ENCODE assay signal across 8 cellular contexts in genomic region chr5:143016777-143017374, GRCh38.
A peak's percentile ranks its signal among the peaks of the same experiment; 100 is the strongest.
DNase-seq lines count a peak whose midpoint lies in the region; ATAC-seq and TF ChIP-seq lines count a peak whose summit lies in the region.

No MANE protein-coding gene starts in this region.

- H3K36me3 Mint-ChIP-seq in activated naive CD4-positive, alpha-beta T cell treated with anti-CD3 and anti-CD28 coated beads for 36 hours (ENCODE audit: low read depth): peaks cover 22% of the 10 kb centered on the region
- peaks cover 4% of the 10 kb centered on the region for H3K36me3 Mint-ChIP-seq in type B pancreatic cell

- H3K4me3 ChIP-seq in left ventricle myocardium inferior: no peak overlapping the region

- intact Hi-C loops in left ventricle myocardium inferior (cut with micrococcal nuclease) (loop anchor here (10.0 kb wide), 1 partner anchor 808 kb away; no protein-coding TSS in a partner anchor), Right ventricle myocardium inferior (cut with DNase I) (no loop called here)
- intact Hi-C loops in activated naive CD4-positive, alpha-beta T cell treated with anti-CD3 and anti-CD28 coated beads for 36 hours (cut with micrococcal nuclease): loop anchor here (5.0 kb wide), 2 partner anchors 430 to 1125 kb away; no protein-coding TSS in a partner anchor

- H3K27ac Mint-ChIP-seq in activated naive CD4-positive, alpha-beta T cell treated with anti-CD3 and anti-CD28 coated beads for 36 hours: no peak overlapping the region
- no peak overlapping the region for H3K27ac Mint-ChIP-seq in type B pancreatic cell

- H3K36me3 ChIP-seq in left ventricle myocardium inferior: peaks cover 8% of the 10 kb centered on the region

- peak; percentile 52 for TF ChIP-seq CTCF in left ventricle myocardium inferior (IDR thresholded peaks at IDR 0.05; ENCODE audit: borderline replicate concordance)
- peak; percentile 65 for TF ChIP-seq CTCF in type B pancreatic cell (conservative IDR thresholded peaks at IDR 0.05)

- no peaks in the 10 kb centered on the region for H3K27me3 ChIP-seq in left ventricle myocardium inferior (ENCODE audit: low read depth)

- H3K4me1 Mint-ChIP-seq in activated naive CD4-positive, alpha-beta T cell treated with anti-CD3 and anti-CD28 coated beads for 36 hours (ENCODE audit: low read depth): peaks cover 16% of the 10 kb centered on the region
- peaks cover 15% of the 10 kb centered on the region for H3K4me1 Mint-ChIP-seq in type B pancreatic cell (ENCODE audit: unreplicated experiment)

- H3K27me3 Mint-ChIP-seq in activated naive CD4-positive, alpha-beta T cell treated with anti-CD3 and anti-CD28 coated beads for 36 hours (ENCODE audit: low read depth): no peaks in the 10 kb centered on the region
- H3K27me3 Mint-ChIP-seq in type B pancreatic cell: no peaks in the 10 kb centered on the region

- H3K4me1 ChIP-seq in left ventricle myocardium inferior: peaks cover 30% of the 10 kb centered on the region

- no peak overlapping the region for H3K27ac ChIP-seq in left ventricle myocardium inferior (replicated peaks)

- H3K9me3 ChIP-seq in left ventricle myocardium inferior (replicated peaks): peaks cover 6% of the 10 kb centered on the region

- no peak overlapping the region for H3K4me3 Mint-ChIP-seq in activated naive CD4-positive, alpha-beta T cell treated with anti-CD3 and anti-CD28 coated beads for 36 hours
- H3K4me3 Mint-ChIP-seq in type B pancreatic cell: no peak overlapping the region

- ATAC-seq in Right ventricle myocardium inferior: no peak

- peaks cover 10% of the 10 kb centered on the region for H3K9me3 Mint-ChIP-seq in activated naive CD4-positive, alpha-beta T cell treated with anti-CD3 and anti-CD28 coated beads for 36 hours
- H3K9me3 Mint-ChIP-seq in type B pancreatic cell: peaks cover 7% of the 10 kb centered on the region

- DNase-seq in left ventricle myocardium inferior (no peak), Right ventricle myocardium inferior (ENCODE audit: missing footprints) (no peak), NCI-H69 (lab: John Stamatoyannopoulos, UW) (peak; percentile 82), iris pigment epithelial cell (ENCODE audit: low read depth) (peak; percentile 77), type B pancreatic cell (ENCODE audit: extremely low spot score, unreplicated experiment) (no peak), LoVo (ENCODE audit: low spot score) (no peak), globus pallidus (ENCODE audit: low spot score) (no peak)
- DNase-seq in activated naive CD4-positive, alpha-beta T cell treated with anti-CD3 and anti-CD28 coated beads for 36 hours: peak; percentile 77

- CTCF ChIA-PET in activated naive CD4-positive, alpha-beta T cell treated with anti-CD3 and anti-CD28 coated beads for 36 hours (lab: Charles Lee): interaction anchor here (0.6 kb wide), 3 partner anchors 13 to 196 kb away, joined by 3 to 5 read pairs (median 4); no protein-coding TSS in a partner anchor

Comparison
In these comparisons a context has a peak if more than half of its experiments do, and no peak if none do; other contexts are left out.
1. DNase-seq: peak in NCI-H69 (single experiment), activated naive CD4-positive, alpha-beta T cell treated with anti-CD3 and anti-CD28 coated beads for 36 hours (single experiment) and iris pigment epithelial cell (single experiment); none in left ventricle myocardium inferior (single experiment), Right ventricle myocardium inferior (single experiment), type B pancreatic cell (single experiment), LoVo (single experiment) and globus pallidus (single experiment).